9 cellular contexts compared by ENCODE assay signal in the genomic region with DNA sequence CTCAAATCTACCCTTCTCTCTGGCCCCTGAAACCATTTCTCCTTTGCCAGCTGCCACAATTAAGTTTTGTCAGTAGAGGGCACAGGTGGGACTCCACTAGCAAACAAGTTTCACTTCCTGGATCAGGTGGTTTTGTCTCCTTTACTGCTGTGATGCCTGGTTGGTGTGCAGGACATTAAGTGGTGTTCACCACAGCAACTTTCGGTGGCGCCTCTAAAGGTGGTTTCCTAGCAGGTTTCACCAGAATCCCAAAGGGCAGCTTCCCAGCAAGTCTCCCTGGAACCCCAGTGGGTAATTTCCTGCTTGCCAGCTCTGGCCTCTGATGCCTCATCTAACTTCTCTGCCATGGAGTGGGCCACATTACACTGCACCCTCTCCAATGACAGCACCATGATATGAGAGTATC. TPM values are rescaled to one million over a fixed set of nuclear protein-coding genes. Genes with fewer than 3 reads are reported as not detected.
DNase-seq lines count a peak whose midpoint lies in the region; ATAC-seq, FAIRE-seq and TF ChIP-seq lines count a peak whose summit lies in the region.
"Had no signal": no experiment of that assay in that cellular context is flagged by ENCODE, and none has a peak within 500 bp of the region (broad histone marks: within the 10 kb centered on the region; RNA-seq: fewer than 3 reads in every experiment).

No MANE protein-coding gene starts in this region.

- TF ChIP-seq EP300 in esophagus muscularis mucosa (IDR thresholded peaks at IDR 0.05): no peak

- intact Hi-C loops in esophagus muscularis mucosa (cut with DNase I): no loop called here

- H3K9me3 ChIP-seq in esophagus muscularis mucosa: no peaks in the 10 kb centered on the region

- TF ChIP-seq CTCF in fibroblast of mammary gland (conservative IDR thresholded peaks at IDR 0.05; ENCODE audit: control insufficient read depth, insufficient read depth, low read depth, low read length) (peak; percentile 7), esophagus muscularis mucosa (IDR thresholded peaks at IDR 0.05) (peak in 1 of 3 experiments; percentile 2)

- H3K4me3 ChIP-seq in fibroblast of mammary gland (ENCODE audit: control insufficient read depth, low read depth, low read length) (no peak overlapping the region), esophagus muscularis mucosa (no peak overlapping the region)

- no peaks in the 10 kb centered on the region for H3K27me3 ChIP-seq in esophagus muscularis mucosa

- ATAC-seq in HG02763 (IDR thresholded peaks at IDR 0.05; ENCODE audit: unreplicated experiment): peak; percentile 99

- no peaks in the 10 kb centered on the region for H3K4me1 ChIP-seq in esophagus muscularis mucosa

- WGBS in esophagus muscularis mucosa: 50% methylated on average over 2 of the region's 2 CpGs

- peaks cover 45 to 98% (median 87%) of the 10 kb centered on the region in 4 donors for H3K36me3 ChIP-seq in esophagus muscularis mucosa

- H3K27ac ChIP-seq in esophagus muscularis mucosa (replicated peaks in 1 of 4): no peak overlapping the region

- TF ChIP-seq POLR2A in esophagus muscularis mucosa (IDR thresholded peaks at IDR 0.05; ENCODE audit: low read depth): no peak

- peak; percentile 98 for FAIRE-seq in GM18507 (lab: Jason Lieb, UNC)
- FAIRE-seq: H1 had no signal

- DNase-seq in A172 (ENCODE audit: low spot score) (peak; percentile 11), GM18507 (ENCODE audit: extremely low spot score, insufficient read length, low read depth) (peak; percentile 37), NCI-H69 (lab: John Stamatoyannopoulos, UW) (peak; percentile 3), fibroblast of mammary gland (ENCODE audit: low read depth) (no peak), esophagus muscularis mucosa (ENCODE audit: extremely low spot score) (no peak), NK-92 (lab: John Stamatoyannopoulos, UW; ENCODE audit: unreplicated experiment) (no peak), medulla oblongata (ENCODE audit: extremely low spot score) (no peak)

RNA-seq across cellular contexts. Expression of a gene that starts 16.6 kb away (rescaled TPM):
- total RNA-seq in A172 (2014; rRNA removed; shearing (Covaris generic)): 37.6 and 40.4 TPM in 2 replicates
- total RNA-seq in esophagus muscularis mucosa: 10 to 100 TPM; 32.0 to 42.1 (median 37.1) TPM

RNA-seq across cellular contexts. Expression of a gene that starts 40.7 kb away (rescaled TPM):
- 34.2 and 37.2 TPM in 2 replicates for total RNA-seq in A172 (2014; rRNA removed; shearing (Covaris generic))
- 1 to 10 TPM; 5.0 to 8.0 (median 5.9) TPM for total RNA-seq in esophagus muscularis mucosa

Comparison
In these comparisons a context has a peak if more than half of its experiments do, and no peak if none do; other contexts are left out.
1. DNase-seq: peak in A172 (single experiment), GM18507 (single experiment) and NCI-H69 (single experiment); none in fibroblast of mammary gland (single experiment), esophagus muscularis mucosa (single experiment), NK-92 (single experiment) and medulla oblongata (single experiment).